ENCODE assay signal across 11 cellular contexts in genomic region chr5:78972654-78973428, GRCh38. TPM values are rescaled to one million over a fixed set of nuclear protein-coding genes. Genes with fewer than 3 reads are reported as not detected.
DNase-seq lines count a peak whose midpoint lies in the region; ATAC-seq lines count a peak whose summit lies in the region.
"Had no signal": no experiment of that assay in that cellular context is flagged by ENCODE, and none has a peak within 500 bp of the region (broad histone marks: within the 10 kb centered on the region; RNA-seq: fewer than 3 reads in every experiment).

No MANE protein-coding gene starts in this region.

- H3K4me2 ChIP-seq in skeletal muscle satellite cell (ENCODE audit: low read length) = peak overlapping the region; percentile 45
- H3K4me2 ChIP-seq: KMS-11 had no signal

- H3K36me3 ChIP-seq in skeletal muscle satellite cell (ENCODE audit: insufficient read depth, low read length) = no peaks in the 10 kb centered on the region

- H3K9ac ChIP-seq in skeletal muscle satellite cell (ENCODE audit: low read depth, low read length) = no peak overlapping the region
- H3K9ac ChIP-seq: KMS-11 had no signal

- H3K9me3 ChIP-seq in skeletal muscle satellite cell (replicated peaks; ENCODE audit: low read length) = no peaks in the 10 kb centered on the region

- H3K27me3 Mint-ChIP-seq in activated CD4-positive, alpha-beta T cell treated with anti-CD3 and anti-CD28 coated beads for 36 hours = no peaks in the 10 kb centered on the region
- H3K27me3 Mint-ChIP-seq: T-cell had no signal

- intact Hi-C loops in left ventricle myocardium superior (cut with micrococcal nuclease) = loop anchor here (5.0 kb wide), 1 partner anchor 76 kb away; no protein-coding TSS in a partner anchor
- intact Hi-C loops in activated CD4-positive, alpha-beta T cell treated with anti-CD3 and anti-CD28 coated beads for 36 hours (cut with DNase I, micrococcal nuclease) = no loop called here

- H3K4me3 ChIP-seq in skeletal muscle satellite cell (ENCODE audit: low read length) = no peak overlapping the region

- ATAC-seq in left ventricle myocardium superior (peak; percentile 60), HG03432 (IDR thresholded peaks at IDR 0.05; ENCODE audit: unreplicated experiment) (no peak), GM18519 (IDR thresholded peaks at IDR 0.05; ENCODE audit: low FRiP score, unreplicated experiment) (no peak)
- ATAC-seq in activated CD4-positive, alpha-beta T cell treated with anti-CD3 and anti-CD28 coated beads for 36 hours = no peak
- ATAC-seq: T-cell had no signal

- DNase-seq in LHCN-M2 (ENCODE audit: low read depth) (peak; percentile 26), amniotic epithelial cell (ENCODE audit: low read depth) (peak; percentile 85), left ventricle myocardium superior (peak; percentile 54), D341Med (ENCODE audit: low spot score) (no peak)
- DNase-seq in activated CD4-positive, alpha-beta T cell treated with anti-CD3 and anti-CD28 coated beads for 36 hours = no peak
- DNase-seq: activated naive CD4-positive, alpha-beta T cell treated with Interleukin-2 at 50 U/mL for 16 hours; T-cell had no signal

- no peaks in the 10 kb centered on the region for H3K4me1 Mint-ChIP-seq in activated CD4-positive, alpha-beta T cell treated with anti-CD3 and anti-CD28 coated beads for 36 hours

- POLR2A ChIA-PET in activated CD4-positive, alpha-beta T cell treated with anti-CD3 and anti-CD28 coated beads for 36 hours (lab: Charles Lee) = no interaction called here

- CTCF ChIA-PET in activated CD4-positive, alpha-beta T cell treated with anti-CD3 and anti-CD28 coated beads for 36 hours (lab: Charles Lee) = no interaction called here

- no peak overlapping the region for H3K27ac Mint-ChIP-seq in activated CD4-positive, alpha-beta T cell treated with anti-CD3 and anti-CD28 coated beads for 36 hours
- H3K27ac Mint-ChIP-seq: T-cell had no signal

- H3K4me1 ChIP-seq in skeletal muscle satellite cell (ENCODE audit: control insufficient read depth, insufficient read depth, low read length) = no peaks in the 10 kb centered on the region

- no peaks in the 10 kb centered on the region for H3K36me3 Mint-ChIP-seq in activated CD4-positive, alpha-beta T cell treated with anti-CD3 and anti-CD28 coated beads for 36 hours (ENCODE audit: low read depth)

- H3K9me3 Mint-ChIP-seq in activated CD4-positive, alpha-beta T cell treated with anti-CD3 and anti-CD28 coated beads for 36 hours (ENCODE audit: low read depth) = no peaks in the 10 kb centered on the region
- H3K9me3 Mint-ChIP-seq: T-cell had no signal

- no peak overlapping the region for H3K4me3 Mint-ChIP-seq in activated CD4-positive, alpha-beta T cell treated with anti-CD3 and anti-CD28 coated beads for 36 hours
- H3K4me3 Mint-ChIP-seq: T-cell had no signal

- H3K27me3 ChIP-seq in skeletal muscle satellite cell (ENCODE audit: control insufficient read depth, insufficient read depth, low read length) = no peaks in the 10 kb centered on the region

RNA-seq across cellular contexts. Expression of gene ARSB, which starts 12.3 kb away (rescaled TPM):
- total RNA-seq in LHCN-M2 (2014; rRNA removed) = 21.1 and 27.3 TPM in 2 replicates
- 10.6 TPM for polyA plus RNA-seq in LHCN-M2 (2012)
- 11.0 TPM for total RNA-seq in left ventricle myocardium superior
- total RNA-seq in skeletal muscle satellite cell (2012; rRNA removed) = 15.0 and 19.2 TPM in 2 replicates
- 1 to 10 TPM; 7.6 to 8.0 TPM for total RNA-seq in activated CD4-positive, alpha-beta T cell treated with anti-CD3 and anti-CD28 coated beads for 36 hours

Comparison
In these comparisons a context has a peak if more than half of its experiments do, and no peak if none do; other contexts are left out.
1. DNase-seq: peak in LHCN-M2 (single experiment), amniotic epithelial cell (single experiment) and left ventricle myocardium superior (single experiment); none in activated CD4-positive, alpha-beta T cell treated with anti-CD3 and anti-CD28 coated beads for 36 hours (single experiment) and D341Med (single experiment).